20 cellular contexts compared by ENCODE assay signal in genomic region chr2:106919012-106919411, GRCh38. TPM values are rescaled to one million over a fixed set of nuclear protein-coding genes. Genes with fewer than 3 reads are reported as not detected.
A peak's percentile ranks its signal among the peaks of the same experiment; 100 is the strongest.
DNase-seq lines count a peak whose midpoint lies in the region; ATAC-seq, FAIRE-seq and TF ChIP-seq lines count a peak whose summit lies in the region.
"Had no signal": no experiment of that assay in that cellular context is flagged by ENCODE, and none has a peak within 500 bp of the region (broad histone marks: within the 10 kb centered on the region; RNA-seq: fewer than 3 reads in every experiment).

No MANE protein-coding gene starts in this region.

- no peak overlapping the region for H3K4me3 Mint-ChIP-seq in H9
- H3K4me3 Mint-ChIP-seq: CD4-positive, alpha-beta T cell had no signal

- H2AK5ac ChIP-seq in H9 (ENCODE audit: insufficient read length, low read length) = no peak overlapping the region
- H2AK5ac ChIP-seq in H1 (ENCODE audit: low read depth, low read length) = no peak overlapping the region

- DNase-seq in H9 (no peak), H1 (ENCODE audit: low read depth in 1 of 2, low spot score in 2 of 2) (no peak), left kidney (ENCODE audit: low read depth, low spot score) (peak; percentile 4), NOMO-1 (lab: John Stamatoyannopoulos, UW; ENCODE audit: unreplicated experiment in 2 of 2) (no peak), GM13977 (ENCODE audit: low spot score) (no peak), small intestine (no peak)
- DNase-seq: ACHN; Caco-2; CD4-positive, alpha-beta T cell; GF-D8; GOT3; KG1 had no signal

- H3K4ac ChIP-seq in H9 (ENCODE audit: low read depth, low read length) (no peak overlapping the region), H1 (replicated peaks; ENCODE audit: insufficient read length, low read depth, low read length) (no peak overlapping the region)

- no peak overlapping the region for H3K14ac ChIP-seq in H9 (ENCODE audit: insufficient read depth, low read length)
- no peak overlapping the region for H3K14ac ChIP-seq in H1 (ENCODE audit: insufficient read length)

- H2BK120ac ChIP-seq in H9 (ENCODE audit: low read depth, low read length, poor library complexity, severe bottlenecking) = no peak overlapping the region
- H2BK120ac ChIP-seq in H1 (replicated peaks; ENCODE audit: low read depth, low read length) = no peak overlapping the region

- no peaks in the 10 kb centered on the region for H3K23me2 ChIP-seq in H9 (ENCODE audit: insufficient read length, low read depth, low read length, poor library complexity, severe bottlenecking)
- H3K23me2 ChIP-seq in H1 (ENCODE audit: low read depth, low read length) = no peaks in the 10 kb centered on the region

- H3K27ac Mint-ChIP-seq in H9 = peak overlapping the region in 2 of 3 experiments; percentile 22 to 73; a peak in 2 of 7 replicates
- H3K27ac Mint-ChIP-seq: CD4-positive, alpha-beta T cell had no signal

- no peaks in the 10 kb centered on the region for H3K9me3 ChIP-seq in H9 (ENCODE audit: control insufficient read depth, low read depth, low read length)
- peaks cover 0 to 2% of the 10 kb centered on the region in 2 experiments; a peak in 1 of 4 replicates for H3K9me3 ChIP-seq in H1 (ENCODE audit: insufficient read depth in 2 of 2, low read depth in 1 of 2, low read length in 1 of 2)
- no peaks in the 10 kb centered on the region for H3K9me3 ChIP-seq in small intestine (ENCODE audit: control insufficient read depth, low read depth)
- H3K9me3 ChIP-seq: Caco-2, HAP-1 had no signal

- H3K4me2 ChIP-seq in H9 (ENCODE audit: insufficient read depth, insufficient read length, low read length) (peak overlapping the region; percentile 4), H1 (ENCODE audit: insufficient read depth in 1 of 2, low read depth in 2 of 2, low read length in 2 of 2) (peak overlapping the region; percentile 28 to 38; a peak in 3 of 4 replicates)

- H4K8ac ChIP-seq in H9 (replicated peaks; ENCODE audit: insufficient read length, low read depth, low read length) (no peak overlapping the region), H1 (ENCODE audit: extremely low read depth, insufficient read depth, low read length) (no peak overlapping the region)

- no peak for TF ChIP-seq EP300 in H1 (IDR thresholded peaks at IDR 0.05; ENCODE audit: borderline replicate concordance in 1 of 2, low read depth in 2 of 2, low read length in 2 of 2)

- H2AFZ ChIP-seq in H9 (ENCODE audit: low read length) = no peak overlapping the region
- H2AFZ ChIP-seq in H1 (ENCODE audit: low read length) = no peak overlapping the region

- H3K27me3 ChIP-seq in H9 (ENCODE audit: insufficient read depth, low read length) (no peaks in the 10 kb centered on the region), H1 (replicated peaks in 1 of 4; ENCODE audit: control insufficient read depth in 3 of 4, extremely low read depth in 1 of 4, insufficient read depth in 3 of 4, low read length in 3 of 4) (no peaks in the 10 kb centered on the region), small intestine (ENCODE audit: control insufficient read depth in 2 of 2, insufficient read depth in 2 of 2, low read length in 2 of 2) (no peaks in the 10 kb centered on the region)

- no peak overlapping the region for H4K5ac ChIP-seq in H9 (ENCODE audit: insufficient read length, low read depth, low read length)
- no peak overlapping the region for H4K5ac ChIP-seq in H1 (ENCODE audit: insufficient read length, low read depth, low read length)

- H3K79me1 ChIP-seq in H9 (ENCODE audit: insufficient read depth, low read depth, low read length, poor library complexity, severe bottlenecking) (no peaks in the 10 kb centered on the region), H1 (ENCODE audit: low read depth, low read length) (no peaks in the 10 kb centered on the region)

- H2BK12ac ChIP-seq in H9 (ENCODE audit: insufficient read length, low read depth, low read length) = no peak overlapping the region
- no peak overlapping the region for H2BK12ac ChIP-seq in H1 (ENCODE audit: low read depth, low read length)

- H4K20me1 ChIP-seq in H9 (ENCODE audit: control insufficient read depth, insufficient read depth, insufficient read length) (no peaks in the 10 kb centered on the region), H1 (replicated peaks in 1 of 2; ENCODE audit: control insufficient read depth in 1 of 2, insufficient read depth in 2 of 2, low read length in 2 of 2) (no peaks in the 10 kb centered on the region)

- TF ChIP-seq POLR2A in H1 (IDR thresholded peaks at IDR 0.05; ENCODE audit: control extremely low read depth in 1 of 2, low read depth in 2 of 2, low read length in 2 of 2) = no peak

- no peak overlapping the region for H3K18ac ChIP-seq in H9 (ENCODE audit: insufficient read length, low read depth, low read length)
- H3K18ac ChIP-seq in H1 (ENCODE audit: extremely low read depth, low read length) = no peak overlapping the region

- H4K91ac ChIP-seq in H9 (ENCODE audit: insufficient read length, low read depth, low read length) = no peak overlapping the region
- no peak overlapping the region for H4K91ac ChIP-seq in H1 (replicated peaks; ENCODE audit: insufficient read length, low read length)

- H3K27ac ChIP-seq in H9 (ENCODE audit: insufficient read length, low read depth, low read length) (no peak overlapping the region), H1 (ENCODE audit: low read depth, low read length) (no peak overlapping the region), small intestine (ENCODE audit: low read depth in 1 of 2, low read length in 1 of 2) (no peak overlapping the region)
- H3K27ac ChIP-seq: C4-2B had no signal

- no peaks in the 10 kb centered on the region; the same call in 1 of the 2 replicates for H3K27me3 Mint-ChIP-seq in H9 (ENCODE audit: low read depth)
- H3K27me3 Mint-ChIP-seq: CD4-positive, alpha-beta T cell had no signal

- TF ChIP-seq CTCF in H9 (conservative IDR thresholded peaks at IDR 0.05) (no peak), H1 (IDR thresholded peaks at IDR 0.05; ENCODE audit: control extremely low read depth in 1 of 3, insufficient read depth in 1 of 3, low read depth in 1 of 3, low read length in 3 of 3) (no peak), GM13977 (IDR thresholded peaks at IDR 0.05; ENCODE audit: extremely low read depth, insufficient read depth, missing control alignments) (no peak)

- H2BK20ac ChIP-seq in H9 (ENCODE audit: low read depth, low read length, poor library complexity, severe bottlenecking) (no peak overlapping the region), H1 (ENCODE audit: low read length) (no peak overlapping the region)

- H3K56ac ChIP-seq in H9 (ENCODE audit: insufficient read length, low read depth, low read length) = no peak overlapping the region
- H3K56ac ChIP-seq in H1 (replicated peaks; ENCODE audit: insufficient read length, low read depth, low read length) = no peak overlapping the region

- H3K9ac ChIP-seq in H9 (ENCODE audit: extremely low read depth, insufficient read length, low read length) = no peak overlapping the region
- no peak overlapping the region for H3K9ac ChIP-seq in H1 (replicated peaks in 1 of 4; ENCODE audit: extremely low read depth in 1 of 4, low read depth in 3 of 4, low read length in 3 of 4)

- H3K36me3 ChIP-seq in H1 (ENCODE audit: control insufficient read depth in 2 of 4, insufficient read depth in 4 of 4, low read length in 3 of 4) (no peaks in the 10 kb centered on the region; a peak in 2 of 8 replicates), small intestine (ENCODE audit: control insufficient read depth in 2 of 2, insufficient read depth in 2 of 2, low read length in 2 of 2) (no peaks in the 10 kb centered on the region)
- H3K36me3 ChIP-seq: HAP-1 had no signal

- no CpG with 5 or more reads among the region's 1 CpG for WGBS in H9 (ENCODE audit: extremely low coverage, insufficient read length, low lambda C conversion rate)
- 57% methylated on average over 1 of the region's 1 CpG; no CpG with 5 or more reads in 1 of the 2 experiments for WGBS in H1 (ENCODE audit: extremely low coverage in 1 of 2, insufficient coverage in 1 of 2, insufficient read length in 1 of 2, insufficient replicate concordance in 2 of 2, low coverage in 1 of 2, low lambda C conversion rate in 2 of 2, missing lambda C conversion rate in 1 of 2), 2 experiments
- 19 to 56% (median 41%) methylated on average over 1 of the region's 1 CpG for WGBS in small intestine, 3 donors

- H3K79me2 ChIP-seq in H9 (ENCODE audit: insufficient read depth, low read length) (no peaks in the 10 kb centered on the region), H1 (ENCODE audit: control insufficient read depth in 1 of 2, insufficient read depth in 2 of 2, low read length in 2 of 2) (no peaks in the 10 kb centered on the region)

- H3K4me1 Mint-ChIP-seq in H9 = peaks cover 30 to 32% of the 10 kb centered on the region in 2 experiments

- H3K36me3 Mint-ChIP-seq in H9 (ENCODE audit: insufficient read depth in 1 of 3, low read depth in 3 of 3) = peaks cover 0 to 16% (median 2%) of the 10 kb centered on the region in 3 experiments; a peak in 3 of 7 replicates

- H2BK15ac ChIP-seq in H9 (ENCODE audit: low read depth, low read length) (no peak overlapping the region), H1 (ENCODE audit: low read length) (no peak overlapping the region)

- ATAC-seq in GM19463 (IDR thresholded peaks at IDR 0.05; ENCODE audit: unreplicated experiment) = no peak

- no peak overlapping the region; a peak in 1 of 8 replicates for H3K4me3 ChIP-seq in H1 (ENCODE audit: extremely low read depth in 1 of 4, insufficient read depth in 2 of 4, low read depth in 3 of 4, low read length in 4 of 4)
- H3K4me3 ChIP-seq in small intestine (ENCODE audit: low read depth in 1 of 2, low read length in 2 of 2) = no peak overlapping the region
- H3K4me3 ChIP-seq: HAP-1 had no signal

- H2BK5ac ChIP-seq in H9 (ENCODE audit: insufficient read length, low read length) (no peak overlapping the region), H1 (ENCODE audit: low read depth, low read length) (no peak overlapping the region)

- peaks cover 5 to 12% of the 10 kb centered on the region in 2 experiments for H3K9me3 Mint-ChIP-seq in H9

- H3K4me1 ChIP-seq in H9 (ENCODE audit: insufficient read depth, low read length) (no peaks in the 10 kb centered on the region; the same call in 1 of the 2 replicates), H1 (replicated peaks in 1 of 4; ENCODE audit: control insufficient read depth in 3 of 4, insufficient read depth in 4 of 4, low read length in 3 of 4) (peaks cover 0 to 8% (median 1%) of the 10 kb centered on the region in 4 experiments; a peak in 2 of 7 replicates), small intestine (ENCODE audit: control insufficient read depth in 2 of 2, insufficient read depth in 1 of 2, low read depth in 1 of 2, low read length in 1 of 2) (no peaks in the 10 kb centered on the region)
- H3K4me1 ChIP-seq: Caco-2, HAP-1 had no signal

- in situ Hi-C loops in GM13977 (cut with MboI; ENCODE audit: low pct_unique_long_range_greater_than_20kb, low sequenced_read_pairs, unreplicated experiment) = no loop called here

- POLR2A ChIA-PET in H1 (lab: Charles Lee; ENCODE audit: partially characterized antibody) = no interaction called here

- no peak for FAIRE-seq in H1 (lab: Jason Lieb, UNC)
- no peak for FAIRE-seq in small intestine (lab: Jason Lieb, UNC)
- FAIRE-seq: A204.1, D721Med, GM19239 had no signal

- CTCF ChIA-PET in H1 (lab: Charles Lee; ENCODE audit: partially characterized antibody) = interaction anchor here (0.6 kb wide), 1 partner anchor 19 kb away, joined by 3 read pairs; no protein-coding TSS in a partner anchor

- H3K23ac ChIP-seq in H9 (ENCODE audit: insufficient read length, low read depth, low read length) (no peak overlapping the region), H1 (ENCODE audit: insufficient read length) (no peak overlapping the region)

- TF ChIP-seq RAD21 in H1 (IDR thresholded peaks at IDR 0.05 in 1 of 2, conservative IDR thresholded peaks at IDR 0.05 in 1 of 2; ENCODE audit: low read depth in 2 of 2, low read length in 2 of 2) = no peak

- no peak overlapping the region for H3T11ph ChIP-seq in H9 (ENCODE audit: low read length)

RNA-seq across cellular contexts. Expression of gene ST6GAL2, which starts 33.0 kb away (rescaled TPM):
- total RNA-seq in H9 (2021) = 7.6 and 7.8 TPM in 2 replicates
- total RNA-seq in H1 (2021; fragmentation: NEBNext Ultra II Directional; extraction: Animal tissue kit (Norgen Biotek cat#: 25700)) = 16.2 and 17.5 TPM in 2 replicates
- polyA plus RNA-seq in H1 (2011; rRNA removed) (2.7 and 4.5 TPM in 2 replicates), small intestine (under 1 TPM in 1 of 3 donors, not detected in 2; 0.03 TPM)
- 3.1 TPM for polyA plus RNA-seq in H1 (2011; cell fraction: cytosol; rRNA removed)
- polyA plus RNA-seq in H1 (2011; cell fraction: nucleus; rRNA removed) = 6.3 TPM
- polyA plus RNA-seq in H1 (2012, experiment 1 of 2) = 2.9 to 6.3 TPM (median 3.7 TPM) in 4 replicates
- polyA plus RNA-seq in H1 (2012, experiment 2 of 2) = 0.70 TPM
- polyA plus RNA-seq in H1 (2013, experiment 1 of 2) = 11.5 TPM
- 12.6 TPM for polyA plus RNA-seq in H1 (2013, experiment 2 of 2)
- polyA minus RNA-seq in H1 (2011; rRNA and poly(A)+ RNA removed) = 6.8 and 9.6 TPM in 2 replicates
- 24.4 TPM for polyA minus RNA-seq in H1 (2011; cell fraction: cytosol; rRNA and poly(A)+ RNA removed)
- polyA minus RNA-seq in H1 (2011; cell fraction: nucleus; rRNA and poly(A)+ RNA removed) = 10.9 TPM
- total RNA-seq: Caco-2; CD4-positive, alpha-beta T cell; HT-29 had no signal
- polyA plus RNA-seq: BJ had no signal
